8 cellular contexts compared by ENCODE assay signal in genomic region chr12:49088190-49088931, GRCh38. TPM values are rescaled to one million over a fixed set of nuclear protein-coding genes. Genes with fewer than 3 reads are reported as not detected.
DNase-seq lines count a peak whose midpoint lies in the region; FAIRE-seq and TF ChIP-seq lines count a peak whose summit lies in the region.

No MANE protein-coding gene starts in this region.

- no peak for TF ChIP-seq POLR2A in H54 (IDR thresholded peaks at IDR 0.05; ENCODE audit: low read depth, low read length)

- POLR2A ChIA-PET in RWPE1 (lab: Yijun Ruan, JAX; ENCODE audit: low non-redundant PET) = interaction anchor here (0.5 kb wide), 1 partner anchor 42 kb away, joined by 3 read pairs; no protein-coding TSS in a partner anchor

- H3K4me3 ChIP-seq in MG63 = no peak overlapping the region
- no peak overlapping the region for H3K4me3 ChIP-seq in fibroblast of villous mesenchyme (ENCODE audit: low read depth, low read length)

- H3K9me3 ChIP-seq in MG63 = no peaks in the 10 kb centered on the region

- TF ChIP-seq CTCF in RWPE1 (conservative IDR thresholded peaks at IDR 0.05; ENCODE audit: low read depth) (peak; percentile 90), fibroblast of villous mesenchyme (IDR thresholded peaks at IDR 0.05; ENCODE audit: insufficient read depth, low read depth, low read length) (peak; percentile 88)

- H3K27me3 ChIP-seq in MG63 = peaks cover 11% of the 10 kb centered on the region

- peak; percentile 91 for FAIRE-seq in H54 (lab: Jason Lieb, UNC)

- DNase-seq in DMS53 treated with DMSO at 0.1 percent for 48 hours (lab: John Stamatoyannopoulos, UW; ENCODE audit: unreplicated experiment) = peak; percentile 91
- peak; percentile 98 for DNase-seq in H54 (ENCODE audit: insufficient read length, low spot score)
- DNase-seq in MG63 = peak; percentile 80
- DNase-seq in RWPE1 (ENCODE audit: low spot score) = peak; percentile 92
- DNase-seq in activated T-helper 9 cell treated with anti-CD3 and anti-CD28 coated beads, Interleukin-2, amount 50 U/mL, for 16 hours (ENCODE audit: low read depth) = peak; percentile 53
- DNase-seq in fibroblast of villous mesenchyme (ENCODE audit: low read depth) = peak; percentile 90
- DNase-seq in occipital lobe (lab: John Stamatoyannopoulos, UW) = peak; percentile 77

- no peaks in the 10 kb centered on the region for H3K36me3 ChIP-seq in MG63

- CTCF ChIA-PET in RWPE1 (lab: Yijun Ruan, JAX) = interaction anchor here (0.6 to 4.3 kb wide), 31 partner anchors 10 to 1996 kb away, joined by 3 to 65 read pairs (median 3); partner anchors contain the start of gene LMBR1L

- no peak overlapping the region for H3K27ac ChIP-seq in RWPE1
- H3K27ac ChIP-seq in temporal lobe (ENCODE audit: low read depth, low read length) = peak overlapping the region; percentile 73

RNA-seq across cellular contexts. Expression of gene DHH, which starts 6.2 kb away (rescaled TPM):
- not detected in 2 replicates for total RNA-seq in MG63 (2014; rRNA removed; shearing (Covaris generic); ENCODE audit: low replicate concordance)
- total RNA-seq in fibroblast of villous mesenchyme (not detected in 2 replicates), occipital lobe (0.47 TPM), temporal lobe (under 0.01 TPM)

RNA-seq across cellular contexts. Expression of gene RHEBL1, which starts 18.6 kb away (rescaled TPM):
- 0.16 TPM in 1 of 2 replicates, not detected in the other for total RNA-seq in MG63 (2014; rRNA removed; shearing (Covaris generic); ENCODE audit: low replicate concordance)
- total RNA-seq in fibroblast of villous mesenchyme (0.64 and 0.86 TPM in 2 replicates), occipital lobe (0.78 TPM), temporal lobe (0.49 TPM)

RNA-seq across cellular contexts. Expression of gene LMBR1L, which starts 22.3 kb away (rescaled TPM):
- total RNA-seq in MG63 (2014; rRNA removed; shearing (Covaris generic); ENCODE audit: low replicate concordance) = 20.5 and 28.4 TPM in 2 replicates
- total RNA-seq in fibroblast of villous mesenchyme = 47.9 and 71.2 TPM in 2 replicates
- total RNA-seq in occipital lobe = 90.8 TPM
- total RNA-seq in temporal lobe = 59.5 TPM

RNA-seq across cellular contexts. Expression of gene KMT2D, which starts 27.8 kb away (rescaled TPM):
- 8.6 and 11.7 TPM in 2 replicates for total RNA-seq in MG63 (2014; rRNA removed; shearing (Covaris generic); ENCODE audit: low replicate concordance)
- 32.2 and 37.1 TPM in 2 replicates for total RNA-seq in fibroblast of villous mesenchyme
- total RNA-seq in occipital lobe = 17.6 TPM
- total RNA-seq in temporal lobe = 38.4 TPM

RNA-seq across cellular contexts. Expression of gene TUBA1B, which starts 42.8 kb away (rescaled TPM):
- 2,940 and 4,183 TPM in 2 replicates for total RNA-seq in MG63 (2014; rRNA removed; shearing (Covaris generic); ENCODE audit: low replicate concordance)
- total RNA-seq in fibroblast of villous mesenchyme (1,457 and 1,471 TPM in 2 replicates), occipital lobe (1,492 TPM), temporal lobe (782 TPM)
